15 cellular contexts compared by ENCODE assay signal in genomic region chr3:43465109-43465508, GRCh38.
"Had no signal": no experiment of that assay in that cellular context is flagged by ENCODE, and none has a peak within 500 bp of the region (broad histone marks: within the 10 kb centered on the region; RNA-seq: fewer than 3 reads in every experiment).

No MANE protein-coding gene starts in this region.

- DNase-seq: activated CD4-positive, alpha-beta T cell treated with anti-CD3 and anti-CD28 coated beads, Interleukin-2, amount 10 ng/mL, durations not matched to agents 7 days and 5 days; activated CD4-positive, CD25-positive, alpha-beta regulatory T cell; activated naive CD4-positive, alpha-beta T cell treated with Interleukin-2 at 50 U/mL for 16 hours; anterior cingulate cortex; esophagus squamous epithelium; hippocampal formation; kidney; mesendoderm; right cardiac atrium; trophoblast cell had no signal

- H3K4me3 Mint-ChIP-seq: activated CD4-positive, alpha-beta T cell treated with anti-CD3 and anti-CD28 coated beads, Interleukin-2, amount 10 ng/mL, durations not matched to agents 7 days and 5 days; natural killer cell treated with Interleukin-12 subunit alpha and Interleukin-12 subunit beta and Interleukin-15 and Interleukin-18, amount 100 ng/mL, for 72 hours; stimulated activated naive CD8-positive, alpha-beta T cell treated with anti-CD3 and anti-CD28 coated beads, Interleukin-15, Interleukin-2, amounts not matched to agents 100 ng/mL and 50 ng/mL, for 24 hours had no signal

- H3K9me3 Mint-ChIP-seq: natural killer cell treated with Interleukin-12 subunit alpha and Interleukin-12 subunit beta and Interleukin-15 and Interleukin-18, amount 100 ng/mL, for 72 hours had no signal

- ATAC-seq: natural killer cell treated with Interleukin-12 subunit alpha and Interleukin-12 subunit beta and Interleukin-15 and Interleukin-18, amount 100 ng/mL, for 72 hours; right cardiac atrium had no signal

- H3K27ac Mint-ChIP-seq: activated CD4-positive, alpha-beta T cell treated with anti-CD3 and anti-CD28 coated beads, Interleukin-2, amount 10 ng/mL, durations not matched to agents 7 days and 5 days; natural killer cell treated with Interleukin-12 subunit alpha and Interleukin-12 subunit beta and Interleukin-15 and Interleukin-18, amount 100 ng/mL, for 72 hours; progenitor cell of endocrine pancreas; stimulated activated naive CD8-positive, alpha-beta T cell treated with anti-CD3 and anti-CD28 coated beads, Interleukin-15, Interleukin-2, amounts not matched to agents 100 ng/mL and 50 ng/mL, for 24 hours had no signal

- H3K4me3 ChIP-seq: esophagus squamous epithelium, smooth muscle cell, suprapubic skin had no signal

- H3K27me3 Mint-ChIP-seq: activated CD4-positive, alpha-beta T cell treated with anti-CD3 and anti-CD28 coated beads, Interleukin-2, amount 10 ng/mL, durations not matched to agents 7 days and 5 days; natural killer cell treated with Interleukin-12 subunit alpha and Interleukin-12 subunit beta and Interleukin-15 and Interleukin-18, amount 100 ng/mL, for 72 hours; progenitor cell of endocrine pancreas; stimulated activated naive CD8-positive, alpha-beta T cell treated with anti-CD3 and anti-CD28 coated beads, Interleukin-15, Interleukin-2, amounts not matched to agents 100 ng/mL and 50 ng/mL, for 24 hours had no signal

- H3K4me1 Mint-ChIP-seq: activated CD4-positive, alpha-beta T cell treated with anti-CD3 and anti-CD28 coated beads, Interleukin-2, amount 10 ng/mL, durations not matched to agents 7 days and 5 days had no signal
